Comparison of ENCODE assay signal across 21 cellular contexts in the genomic region with DNA sequence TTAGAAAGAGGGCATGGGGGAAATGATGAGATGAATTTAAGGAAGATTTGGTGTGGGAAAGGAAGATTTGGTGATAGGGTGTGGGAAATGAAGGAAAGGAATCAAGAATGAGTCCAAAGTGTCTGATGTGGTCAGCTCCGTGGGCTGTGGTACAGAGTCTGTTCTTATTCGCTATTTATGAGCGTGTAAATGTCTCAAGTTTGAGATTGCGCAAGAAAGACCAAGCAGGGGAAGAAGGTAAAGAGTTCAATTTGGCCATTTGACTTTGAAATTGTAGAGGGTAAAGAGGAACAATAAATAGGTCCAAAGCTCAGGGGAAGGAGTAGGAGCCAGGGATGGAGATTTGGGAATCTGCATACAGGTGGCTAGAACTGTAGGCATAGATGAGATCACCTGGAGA. TPM values are rescaled to one million over a fixed set of nuclear protein-coding genes. Genes with fewer than 3 reads are reported as not detected.
A peak's percentile ranks its signal among the peaks of the same experiment; 100 is the strongest.
DNase-seq lines count a peak whose midpoint lies in the region; ATAC-seq, FAIRE-seq and TF ChIP-seq lines count a peak whose summit lies in the region.
"Had no signal": no experiment of that assay in that cellular context is flagged by ENCODE, and none has a peak within 500 bp of the region (broad histone marks: within the 10 kb centered on the region; RNA-seq: fewer than 3 reads in every experiment).

No MANE protein-coding gene starts in this region.

- TF ChIP-seq EP300 in H1 (IDR thresholded peaks at IDR 0.05; ENCODE audit: borderline replicate concordance in 1 of 2, low read depth in 2 of 2, low read length in 2 of 2): no peak

- no peak overlapping the region for H4K91ac ChIP-seq in H1 (replicated peaks; ENCODE audit: insufficient read length, low read length)

- no peak for FAIRE-seq in H1 (lab: Jason Lieb, UNC)
- FAIRE-seq: GM18507 had no signal

- POLR2A ChIA-PET in activated CD8-positive, alpha-beta T cell treated with anti-CD3 and anti-CD28 coated beads for 36 hours (lab: Charles Lee): no interaction called here
- POLR2A ChIA-PET in activated CD8-positive, alpha-beta T cell treated with anti-CD3 and anti-CD28 coated beads, Interleukin-2, amount 10 ng/mL, durations not matched to agents 7 days and 5 days (lab: Charles Lee): no interaction called here
- POLR2A ChIA-PET in HCT116 (lab: Charles Lee) (no interaction called here), H1 (lab: Charles Lee; ENCODE audit: partially characterized antibody) (interaction anchor here (1.2 kb wide), 1 partner anchor 36 kb away, joined by 3 read pairs; no protein-coding TSS in a partner anchor)

- peak overlapping the region; percentile 89 for H3K27ac Mint-ChIP-seq in activated CD8-positive, alpha-beta T cell treated with anti-CD3 and anti-CD28 coated beads for 36 hours
- no peak overlapping the region for H3K27ac Mint-ChIP-seq in activated CD8-positive, alpha-beta T cell treated with anti-CD3 and anti-CD28 coated beads, Interleukin-2, amount 10 ng/mL, durations not matched to agents 7 days and 5 days
- H3K27ac Mint-ChIP-seq: activated B cell treated with CpG ODN at 0.5 μM for 24 hours had no signal

- 93% methylated on average over 4 of the region's 4 CpGs; no CpG with 5 or more reads in 1 of the 2 experiments for WGBS in H1 (ENCODE audit: extremely low coverage in 1 of 2, insufficient coverage in 1 of 2, insufficient read length in 1 of 2, insufficient replicate concordance in 2 of 2, low coverage in 1 of 2, low lambda C conversion rate in 2 of 2, missing lambda C conversion rate in 1 of 2), 2 experiments

- RAD21 ChIA-PET in HCT116 (lab: Charles Lee; ENCODE audit: low non-redundant PET in 1 of 2, low total read pairs in 2 of 2, uncharacterized antibody in 2 of 2, unreplicated experiment in 2 of 2): no interaction called here

- H3K36me3 ChIP-seq in HCT116 (ENCODE audit: control insufficient read depth in 1 of 2, insufficient read depth in 2 of 2, low read length in 2 of 2) (no peaks in the 10 kb centered on the region), H1 (ENCODE audit: control insufficient read depth in 2 of 4, insufficient read depth in 4 of 4, low read length in 3 of 4) (no peaks in the 10 kb centered on the region)
- H3K36me3 ChIP-seq: esophagus muscularis mucosa, gastrocnemius medialis had no signal

- H3K27ac ChIP-seq in HCT116 (ENCODE audit: low read depth, low read length): no peak overlapping the region
- H3K27ac ChIP-seq in H1 (ENCODE audit: low read depth, low read length): no peak overlapping the region
- H3K27ac ChIP-seq: C4-2B, esophagus muscularis mucosa, gastrocnemius medialis had no signal

- no peak overlapping the region for H3K18ac ChIP-seq in H1 (ENCODE audit: extremely low read depth, low read length)

- in situ Hi-C loops in ACHN (cut with HindIII; ENCODE audit: low pct_ligation_motif_present, low pct_unique_long_range_greater_than_20kb, low sequenced_read_pairs): no loop called here

- no peak overlapping the region for H2BK15ac ChIP-seq in H1 (ENCODE audit: low read length)

- no peak for ATAC-seq in activated CD8-positive, alpha-beta T cell treated with anti-CD3 and anti-CD28 coated beads for 36 hours
- no peak for ATAC-seq in activated CD8-positive, alpha-beta T cell treated with anti-CD3 and anti-CD28 coated beads, Interleukin-2, amount 10 ng/mL, durations not matched to agents 7 days and 5 days
- no peak for ATAC-seq in HCT116
- ATAC-seq: gastrocnemius medialis, PC-3, sciatic nerve had no signal

- peaks cover 5% of the 10 kb centered on the region for H3K9me3 Mint-ChIP-seq in activated CD8-positive, alpha-beta T cell treated with anti-CD3 and anti-CD28 coated beads for 36 hours
- H3K9me3 Mint-ChIP-seq in activated CD8-positive, alpha-beta T cell treated with anti-CD3 and anti-CD28 coated beads, Interleukin-2, amount 10 ng/mL, durations not matched to agents 7 days and 5 days (ENCODE audit: insufficient read depth): no peaks in the 10 kb centered on the region
- H3K9me3 Mint-ChIP-seq: activated B cell treated with CpG ODN at 0.5 μM for 24 hours had no signal

- intact Hi-C loops in activated CD8-positive, alpha-beta T cell treated with anti-CD3 and anti-CD28 coated beads for 36 hours (cut with micrococcal nuclease): no loop called here
- intact Hi-C loops in HCT116 (cut with micrococcal nuclease): no loop called here

- TF ChIP-seq CTCF in activated CD8-positive, alpha-beta T cell treated with anti-CD3 and anti-CD28 coated beads for 36 hours (IDR thresholded peaks at IDR 0.05): no peak
- TF ChIP-seq CTCF in HCT116 (IDR thresholded peaks at IDR 0.05 in 2 of 3, conservative IDR thresholded peaks at IDR 0.05 in 1 of 3; ENCODE audit: borderline replicate concordance in 1 of 3, insufficient read depth in 1 of 3, low read depth in 2 of 3, low read length in 2 of 3) (no peak), H1 (IDR thresholded peaks at IDR 0.05; ENCODE audit: control extremely low read depth in 1 of 3, insufficient read depth in 1 of 3, low read depth in 1 of 3, low read length in 3 of 3) (no peak)

- no peaks in the 10 kb centered on the region for H3K23me2 ChIP-seq in H1 (ENCODE audit: low read depth, low read length)

- no TSS peak for BruUV-seq in HCT116 (replicated peaks; lab: Mats Ljungman, UMichigan)

- no peak overlapping the region for H3K56ac ChIP-seq in H1 (replicated peaks; ENCODE audit: insufficient read length, low read depth, low read length)

- H4K8ac ChIP-seq in H1 (ENCODE audit: extremely low read depth, insufficient read depth, low read length): no peak overlapping the region

- TF ChIP-seq RAD21 in HCT116 (IDR thresholded peaks at IDR 0.05; ENCODE audit: low read depth): no peak
- TF ChIP-seq RAD21 in H1 (IDR thresholded peaks at IDR 0.05 in 1 of 2, conservative IDR thresholded peaks at IDR 0.05 in 1 of 2; ENCODE audit: low read depth in 2 of 2, low read length in 2 of 2): no peak

- no peaks in the 10 kb centered on the region for H3K27me3 ChIP-seq in HCT116 (ENCODE audit: insufficient read depth, low read length)
- no peaks in the 10 kb centered on the region for H3K27me3 ChIP-seq in H1 (replicated peaks in 1 of 4; ENCODE audit: control insufficient read depth in 3 of 4, extremely low read depth in 1 of 4, insufficient read depth in 3 of 4, low read length in 3 of 4)
- H3K27me3 ChIP-seq: esophagus muscularis mucosa, gastrocnemius medialis had no signal

- H3K4me1 Mint-ChIP-seq in activated CD8-positive, alpha-beta T cell treated with anti-CD3 and anti-CD28 coated beads for 36 hours (ENCODE audit: low read depth): peaks cover 42% of the 10 kb centered on the region
- H3K4me1 Mint-ChIP-seq in activated CD8-positive, alpha-beta T cell treated with anti-CD3 and anti-CD28 coated beads, Interleukin-2, amount 10 ng/mL, durations not matched to agents 7 days and 5 days (ENCODE audit: low read depth): peaks cover 25% of the 10 kb centered on the region

- no peak overlapping the region for H3K4me3 Mint-ChIP-seq in activated CD8-positive, alpha-beta T cell treated with anti-CD3 and anti-CD28 coated beads for 36 hours
- H3K4me3 Mint-ChIP-seq in activated CD8-positive, alpha-beta T cell treated with anti-CD3 and anti-CD28 coated beads, Interleukin-2, amount 10 ng/mL, durations not matched to agents 7 days and 5 days: no peak overlapping the region
- H3K4me3 Mint-ChIP-seq: activated B cell treated with CpG ODN at 0.5 μM for 24 hours had no signal

- no peak overlapping the region for H3K9ac ChIP-seq in HCT116 (ENCODE audit: low read length)
- no peak overlapping the region for H3K9ac ChIP-seq in H1 (replicated peaks in 1 of 4; ENCODE audit: extremely low read depth in 1 of 4, low read depth in 3 of 4, low read length in 3 of 4)

- no peak overlapping the region for H3K4me3 ChIP-seq in HCT116 (replicated peaks in 1 of 2; ENCODE audit: low read depth in 1 of 2, low read length in 2 of 2)
- H3K4me3 ChIP-seq in H1 (ENCODE audit: extremely low read depth in 1 of 4, insufficient read depth in 2 of 4, low read depth in 3 of 4, low read length in 4 of 4): no peak overlapping the region
- H3K4me3 ChIP-seq: esophagus muscularis mucosa, gastrocnemius medialis had no signal

- H3K4me2 ChIP-seq in HCT116 (ENCODE audit: low read length) (no peak overlapping the region), H1 (ENCODE audit: insufficient read depth in 1 of 2, low read depth in 2 of 2, low read length in 2 of 2) (no peak overlapping the region)

- TF ChIP-seq POLR2A in HCT116 (IDR thresholded peaks at IDR 0.05; ENCODE audit: borderline replicate concordance, extremely low read depth, insufficient read depth, insufficient read length) (no peak), H1 (IDR thresholded peaks at IDR 0.05; ENCODE audit: control extremely low read depth in 1 of 2, low read depth in 2 of 2, low read length in 2 of 2) (no peak)

- no peaks in the 10 kb centered on the region for H3K79me2 ChIP-seq in HCT116 (ENCODE audit: insufficient read depth, low read length)
- H3K79me2 ChIP-seq in H1 (ENCODE audit: control insufficient read depth in 1 of 2, insufficient read depth in 2 of 2, low read length in 2 of 2): no peaks in the 10 kb centered on the region

- no peaks in the 10 kb centered on the region for H3K9me2 ChIP-seq in HCT116 (ENCODE audit: insufficient read depth)

- H3K36me3 Mint-ChIP-seq in activated CD8-positive, alpha-beta T cell treated with anti-CD3 and anti-CD28 coated beads for 36 hours (ENCODE audit: low read depth): peaks cover 7% of the 10 kb centered on the region
- H3K36me3 Mint-ChIP-seq in activated CD8-positive, alpha-beta T cell treated with anti-CD3 and anti-CD28 coated beads, Interleukin-2, amount 10 ng/mL, durations not matched to agents 7 days and 5 days (ENCODE audit: low read depth): peaks cover 6% of the 10 kb centered on the region
- H3K36me3 Mint-ChIP-seq: brain had no signal

- no peak overlapping the region for H2AFZ ChIP-seq in HCT116 (ENCODE audit: low read depth, low read length, poor library complexity, severe bottlenecking)
- no peak overlapping the region for H2AFZ ChIP-seq in H1 (ENCODE audit: low read length)

- H3K4me1 ChIP-seq in HCT116 (ENCODE audit: control insufficient read depth in 1 of 2, insufficient read depth in 2 of 2, low read length in 2 of 2) (peaks cover 15 to 57% of the 10 kb centered on the region in 2 experiments), H1 (replicated peaks in 1 of 4; ENCODE audit: control insufficient read depth in 3 of 4, insufficient read depth in 4 of 4, low read length in 3 of 4) (peaks cover 0 to 4% (median 0%) of the 10 kb centered on the region in 4 experiments; a peak in 1 of 7 replicates)
- H3K4me1 ChIP-seq: gastrocnemius medialis had no signal

- no peak overlapping the region for H2BK20ac ChIP-seq in H1 (ENCODE audit: low read length)

- no peaks in the 10 kb centered on the region for H3K79me1 ChIP-seq in H1 (ENCODE audit: low read depth, low read length)

- no peak overlapping the region for H3K14ac ChIP-seq in H1 (ENCODE audit: insufficient read length)

- no peak overlapping the region for H2BK12ac ChIP-seq in H1 (ENCODE audit: low read depth, low read length)

- no peak overlapping the region for H2BK120ac ChIP-seq in H1 (replicated peaks; ENCODE audit: low read depth, low read length)

- no peak overlapping the region for H2AK5ac ChIP-seq in H1 (ENCODE audit: low read depth, low read length)

- H4K20me1 ChIP-seq in HCT116 (ENCODE audit: insufficient read depth): no peaks in the 10 kb centered on the region
- no peaks in the 10 kb centered on the region for H4K20me1 ChIP-seq in H1 (replicated peaks in 1 of 2; ENCODE audit: control insufficient read depth in 1 of 2, insufficient read depth in 2 of 2, low read length in 2 of 2)

- no peak overlapping the region for H4K5ac ChIP-seq in H1 (ENCODE audit: insufficient read length, low read depth, low read length)

- H3K9me3 ChIP-seq in HCT116 (ENCODE audit: control insufficient read depth in 1 of 2, insufficient read depth in 1 of 2, low read depth in 1 of 2, low read length in 2 of 2): no peaks in the 10 kb centered on the region
- H3K9me3 ChIP-seq in H1 (ENCODE audit: insufficient read depth in 2 of 2, low read depth in 1 of 2, low read length in 1 of 2): no peaks in the 10 kb centered on the region
- H3K9me3 ChIP-seq: esophagus muscularis mucosa, gastrocnemius medialis had no signal

- H2BK5ac ChIP-seq in H1 (ENCODE audit: low read depth, low read length): no peak overlapping the region

- H3K27me3 Mint-ChIP-seq in activated CD8-positive, alpha-beta T cell treated with anti-CD3 and anti-CD28 coated beads for 36 hours: no peaks in the 10 kb centered on the region
- no peaks in the 10 kb centered on the region for H3K27me3 Mint-ChIP-seq in activated CD8-positive, alpha-beta T cell treated with anti-CD3 and anti-CD28 coated beads, Interleukin-2, amount 10 ng/mL, durations not matched to agents 7 days and 5 days (ENCODE audit: low read depth)
- H3K27me3 Mint-ChIP-seq: activated B cell treated with CpG ODN at 0.5 μM for 24 hours, brain had no signal

- H3K23ac ChIP-seq in H1 (ENCODE audit: insufficient read length): no peak overlapping the region

- CTCF ChIA-PET in activated CD8-positive, alpha-beta T cell treated with anti-CD3 and anti-CD28 coated beads for 36 hours (lab: Charles Lee): no interaction called here
- CTCF ChIA-PET in activated CD8-positive, alpha-beta T cell treated with anti-CD3 and anti-CD28 coated beads, Interleukin-2, amount 10 ng/mL, durations not matched to agents 7 days and 5 days (lab: Charles Lee): no interaction called here
- CTCF ChIA-PET in HCT116 (lab: Charles Lee): no interaction called here
- CTCF ChIA-PET in H1 (lab: Charles Lee; ENCODE audit: partially characterized antibody): no interaction called here

- no peak overlapping the region for H3K4ac ChIP-seq in H1 (replicated peaks; ENCODE audit: insufficient read length, low read depth, low read length)

- no peak for DNase-seq in activated CD8-positive, alpha-beta T cell treated with anti-CD3 and anti-CD28 coated beads for 36 hours
- DNase-seq in activated CD8-positive, alpha-beta T cell treated with anti-CD3 and anti-CD28 coated beads, Interleukin-2, amount 10 ng/mL, durations not matched to agents 7 days and 5 days: no peak
- DNase-seq in HCT116 (ENCODE audit: low read depth, low spot score): no peak
- peak; percentile 46 for DNase-seq in NOMO-1 treated with dmso at 0.1 percent for 144 hours (lab: John Stamatoyannopoulos, UW; ENCODE audit: unreplicated experiment)
- DNase-seq in H1 (ENCODE audit: low read depth in 1 of 2, low spot score in 2 of 2): no peak
- no peak for DNase-seq in EL
- DNase-seq in NCI-H2107 (lab: John Stamatoyannopoulos, UW): no peak
- no peak for DNase-seq in ACHN
- DNase-seq: activated B cell treated with CpG ODN at 0.5 μM for 24 hours, gastrocnemius medialis, GDM1, H7, islet precursor cell, NCI-H187 treated with DMSO at 0.1 percent for 48 hours, T-helper 9 cell had no signal

RNA-seq across cellular contexts. Expression of a gene that starts 11.3 kb away (rescaled TPM):
- total RNA-seq in activated CD8-positive, alpha-beta T cell treated with anti-CD3 and anti-CD28 coated beads for 36 hours: 100 to 1,000 TPM; 175 to 184 TPM
- total RNA-seq in activated CD8-positive, alpha-beta T cell treated with anti-CD3 and anti-CD28 coated beads, Interleukin-2, amount 10 ng/mL, durations not matched to agents 7 days and 5 days: 10 to 100 TPM; 89.0 to 91.8 TPM
- 164 TPM for total RNA-seq in HCT116 (2021; ENCODE audit: unreplicated experiment)
- polyA plus RNA-seq in HCT116 (2012): 118 and 150 TPM in 2 replicates
- 247 and 256 TPM in 2 replicates for total RNA-seq in H1 (2021; fragmentation: NEBNext Ultra II Directional; extraction: Animal tissue kit (Norgen Biotek cat#: 25700))
- 61.8 and 66.3 TPM in 2 replicates for polyA plus RNA-seq in H1 (2011; rRNA removed)
- polyA plus RNA-seq in H1 (2011; cell fraction: cytosol; rRNA removed): 122 TPM
- 45.8 TPM for polyA plus RNA-seq in H1 (2011; cell fraction: nucleus; rRNA removed)
- 180 to 311 TPM (median 196 TPM) in 4 replicates for polyA plus RNA-seq in H1 (2012, experiment 1 of 2)
- polyA plus RNA-seq in H1 (2012, experiment 2 of 2): 48.2 TPM
- polyA plus RNA-seq in H1 (2013, experiment 1 of 2): 168 TPM
- 180 TPM for polyA plus RNA-seq in H1 (2013, experiment 2 of 2)
- polyA minus RNA-seq in H1 (2011; rRNA and poly(A)+ RNA removed): 35.0 and 43.8 TPM in 2 replicates
- polyA minus RNA-seq in H1 (2011; cell fraction: cytosol; rRNA and poly(A)+ RNA removed): 124 TPM
- polyA minus RNA-seq in H1 (2011; cell fraction: nucleus; rRNA and poly(A)+ RNA removed): 39.5 TPM
